In genomic region chr18:67265464-67266245, GRCh38 we compare ENCODE assay signal across 11 cellular contexts.
DNase-seq lines count a peak whose midpoint lies in the region; ATAC-seq and TF ChIP-seq lines count a peak whose summit lies in the region.
"Had no signal": no experiment of that assay in that cellular context is flagged by ENCODE, and none has a peak within 500 bp of the region (broad histone marks: within the 10 kb centered on the region; RNA-seq: fewer than 3 reads in every experiment).

No MANE protein-coding gene starts in this region.

- H3K9me3 Mint-ChIP-seq in mesothelial cell of epicardium, result no peaks in the 10 kb centered on the region

- no peak overlapping the region for H3K4me3 Mint-ChIP-seq in mesothelial cell of epicardium

- no peak overlapping the region for H3K4me3 ChIP-seq in dorsolateral prefrontal cortex
- H3K4me3 ChIP-seq: Peyer's patch had no signal

- H3K36me3 Mint-ChIP-seq in mesothelial cell of epicardium, result no peaks in the 10 kb centered on the region

- DNase-seq in A172 (ENCODE audit: low spot score) (peak; percentile 43), GF-D8 (lab: John Stamatoyannopoulos, UW) (peak; percentile 25), foreskin keratinocyte (peak; percentile 69 to 86), NCI-H1105 treated with DMSO at 0.1 percent for 48 hours (lab: John Stamatoyannopoulos, UW) (no peak), mesothelial cell of epicardium (ENCODE audit: low spot score in 2 of 2, unreplicated experiment in 2 of 2) (no peak), foreskin melanocyte (no peak), dorsolateral prefrontal cortex (no peak)
- DNase-seq: activated T-cell treated with anti-CD3 and anti-CD28 coated beads for 4 hours, glutamatergic neuron, Peyer's patch had no signal

- peak; percentile 50 for ATAC-seq in foreskin keratinocyte

- H3K27me3 Mint-ChIP-seq in mesothelial cell of epicardium (ENCODE audit: low read depth), result no peaks in the 10 kb centered on the region

- H3K4me1 ChIP-seq in foreskin keratinocyte, result no peaks in the 10 kb centered on the region

- intact Hi-C loops in dorsolateral prefrontal cortex (cut with DNase I), result no loop called here

- H3K27me3 ChIP-seq in foreskin keratinocyte (no peaks in the 10 kb centered on the region), dorsolateral prefrontal cortex (peaks cover 0 to 4% (median 0%) of the 10 kb centered on the region in 45 donors)
- H3K27me3 ChIP-seq: Peyer's patch had no signal

- peaks cover 6% of the 10 kb centered on the region for H3K4me1 Mint-ChIP-seq in mesothelial cell of epicardium

- H3K27ac ChIP-seq in VCaP (peak overlapping the region; percentile 88), foreskin keratinocyte (no peak overlapping the region), dorsolateral prefrontal cortex (peak overlapping the region in 3 of 59 donors; percentile 27 to 37 (median 29))
- H3K27ac ChIP-seq: Peyer's patch had no signal

- no peak for TF ChIP-seq CTCF in VCaP (conservative IDR thresholded peaks at IDR 0.05)
- no peak for TF ChIP-seq CTCF in foreskin keratinocyte (conservative IDR thresholded peaks at IDR 0.05)
- TF ChIP-seq CTCF in mesothelial cell of epicardium (IDR thresholded peaks at IDR 0.05; ENCODE audit: unreplicated experiment), result no peak
- no peak for TF ChIP-seq CTCF in dorsolateral prefrontal cortex (IDR thresholded peaks at IDR 0.05 in 54 of 56, conservative IDR thresholded peaks at IDR 0.05 in 2 of 56; ENCODE audit: low read depth in 1 of 56, partially characterized antibody in 56 of 56)

- no peak overlapping the region for H3K27ac Mint-ChIP-seq in mesothelial cell of epicardium

Comparison
In these comparisons a context has a peak if more than half of its experiments do, and no peak if none do; other contexts are left out.
1. DNase-seq: peak in A172 (single experiment), GF-D8 (single experiment) and foreskin keratinocyte (2 of 2); none in NCI-H1105 treated with DMSO at 0.1 percent for 48 hours (single experiment), mesothelial cell of epicardium (0 of 2), foreskin melanocyte (single experiment) and dorsolateral prefrontal cortex (0 of 10).